ENCODE assay signal across 27 cellular contexts in genomic region chr2:127690696-127691095, GRCh38. TPM values are rescaled to one million over a fixed set of nuclear protein-coding genes. Genes with fewer than 3 reads are reported as not detected.
DNase-seq lines count a peak whose midpoint lies in the region; ATAC-seq, FAIRE-seq and TF ChIP-seq lines count a peak whose summit lies in the region.
"Had no signal": no experiment of that assay in that cellular context is flagged by ENCODE, and none has a peak within 500 bp of the region (broad histone marks: within the 10 kb centered on the region; RNA-seq: fewer than 3 reads in every experiment).

No MANE protein-coding gene starts in this region.

- no peak overlapping the region for H3K18ac ChIP-seq in mesendoderm (ENCODE audit: low read length)

- H3K4me1 ChIP-seq in HepG2 (ENCODE audit: insufficient read depth, low read length) (no peaks in the 10 kb centered on the region), right lobe of liver (no peaks in the 10 kb centered on the region), HEK293 (ENCODE audit: control insufficient read depth, insufficient read depth, low read length) (no peaks in the 10 kb centered on the region), K562 (replicated peaks in 1 of 2; ENCODE audit: control insufficient read depth in 2 of 2, insufficient read depth in 2 of 2, low read length in 2 of 2) (peaks cover 0 to 5% of the 10 kb centered on the region in 2 experiments; a peak in 2 of 5 replicates), mesendoderm (ENCODE audit: control insufficient read depth, low read depth, low read length) (no peaks in the 10 kb centered on the region)
- H3K4me1 ChIP-seq: BLaER1 treated with 17β-estradiol and CSF1 and Interleukin-3, amounts not matched to agents 10 nM and 100 nM; Caco-2 had no signal

- TF ChIP-seq RAD21 in HepG2 (CRISPR knock-in tag; IDR thresholded peaks at IDR 0.05), result no peak
- no peak for TF ChIP-seq RAD21 in K562 (CRISPR knock-in tag; conservative IDR thresholded peaks at IDR 0.05 in 1 of 2, IDR thresholded peaks at IDR 0.05 in 1 of 2)

- CTCF ChIA-PET in HepG2 (lab: Yijun Ruan, JAX; ENCODE audit: low intra/inter-chr PET ratio, low total read pairs), result no interaction called here
- CTCF ChIA-PET in HEK293 (lab: Yijun Ruan, JAX), result no interaction called here
- CTCF ChIA-PET in K562 (lab: Yijun Ruan, JAX; ENCODE audit: low intra/inter-chr PET ratio), result no interaction called here

- H3K9me1 ChIP-seq in K562 (ENCODE audit: control insufficient read depth, insufficient read depth, low read length), result no peaks in the 10 kb centered on the region

- ATAC-seq in HepG2 (no peak), right lobe of liver (no peak), K562 (no peak), GM21367 (IDR thresholded peaks at IDR 0.05; ENCODE audit: unreplicated experiment) (no peak), GM21515 (IDR thresholded peaks at IDR 0.05; ENCODE audit: unreplicated experiment) (no peak), GM18858 (IDR thresholded peaks at IDR 0.05; ENCODE audit: unreplicated experiment) (no peak)
- ATAC-seq: CD8-positive, alpha-beta T cell; GM12878 had no signal

- H2AFZ ChIP-seq in HepG2 (ENCODE audit: low read length) (no peak overlapping the region), K562 (ENCODE audit: low read depth, low read length) (no peak overlapping the region)

- H3K56ac ChIP-seq in mesendoderm (ENCODE audit: low read length), result no peak overlapping the region

- POLR2A ChIA-PET in HepG2 (lab: Yijun Ruan, JAX), result no interaction called here
- POLR2A ChIA-PET in HEK293 (lab: Yijun Ruan, JAX), result no interaction called here
- POLR2A ChIA-PET in K562 (lab: Yijun Ruan, JAX), result no interaction called here

- H3K9me3 ChIP-seq in HepG2 (ENCODE audit: low read length) (peaks cover 32% of the 10 kb centered on the region), right lobe of liver (no peaks in the 10 kb centered on the region), HEK293 (ENCODE audit: control insufficient read depth, insufficient read depth, low read depth, low read length) (no peaks in the 10 kb centered on the region), K562 (replicated peaks; ENCODE audit: control insufficient read depth, insufficient read depth, low read depth, low read length) (peaks cover 7% of the 10 kb centered on the region; the same call in 1 of the 2 replicates)

- H3K4me2 ChIP-seq in HepG2 (ENCODE audit: low read depth, low read length) (no peak overlapping the region), K562 (ENCODE audit: insufficient read depth, low read length) (no peak overlapping the region), mesendoderm (ENCODE audit: low read length) (no peak overlapping the region)
- H3K4me2 ChIP-seq: BLaER1 treated with 17β-estradiol and CSF1 and Interleukin-3, amounts not matched to agents 10 nM and 100 nM had no signal

- no peak overlapping the region for H2AK5ac ChIP-seq in mesendoderm (ENCODE audit: low read length)

- H3K23ac ChIP-seq in mesendoderm (ENCODE audit: low read length), result no peak overlapping the region

- intact Hi-C loops in HepG2 (cut with micrococcal nuclease; ENCODE audit: unreplicated experiment), result no loop called here
- intact Hi-C loops in right lobe of liver (cut with DNase I), result no loop called here
- intact Hi-C loops in K562 (cut with micrococcal nuclease), result no loop called here

- H2BK5ac ChIP-seq in mesendoderm (ENCODE audit: low read length), result no peak overlapping the region

- FAIRE-seq in HepG2 (lab: Jason Lieb, UNC) (no peak), K562 (lab: Jason Lieb, UNC) (no peak)
- FAIRE-seq: A204.1, D721Med, G401.6, GM12878, GM12892, GM18507, GM19239 had no signal

- no TSS peak for BruUV-seq in HepG2 (replicated peaks; lab: Mats Ljungman, UMichigan)
- BruUV-seq in K562 (replicated peaks; lab: Mats Ljungman, UMichigan), result no TSS peak

- no peak overlapping the region for H2BK15ac ChIP-seq in mesendoderm (replicated peaks; ENCODE audit: low read depth)

- TF ChIP-seq EP300 in HepG2 (IDR thresholded peaks at IDR 0.05; ENCODE audit: low read depth in 2 of 2, low read length in 2 of 2), result no peak
- no peak for TF ChIP-seq EP300 in HepG2 (CRISPR knock-in tag; IDR thresholded peaks at IDR 0.05; ENCODE audit: borderline replicate concordance)
- no peak for TF ChIP-seq EP300 in K562 (IDR thresholded peaks at IDR 0.05; ENCODE audit: low read length)

- H4K5ac ChIP-seq in mesendoderm (ENCODE audit: low read length), result no peak overlapping the region

- no peaks in the 10 kb centered on the region for H3K79me1 ChIP-seq in mesendoderm (ENCODE audit: low read length)

- H2BK120ac ChIP-seq in mesendoderm (ENCODE audit: low read depth, low read length), result no peak overlapping the region

- no peak for DNase-seq in HepG2 (ENCODE audit: low spot score)
- no peak for DNase-seq in right lobe of liver
- DNase-seq in K562 (ENCODE audit: extremely low read depth in 1 of 4, low spot score in 3 of 4), result no peak
- DNase-seq in mesendoderm, result peak; percentile 19
- DNase-seq: 8988T; AML-193; Caco-2; Calu3; CD4-positive, alpha-beta T cell; CD8-positive, alpha-beta T cell; DMS79 treated with DMSO at 0.1 percent for 48 hours; GF-D8 had no signal

- 8% methylated on average over 2 of the region's 2 CpGs for WGBS in HepG2 (ENCODE audit: low lambda C conversion rate)
- WGBS in right lobe of liver (ENCODE audit: insufficient coverage, low coverage, low lambda C conversion rate, missing lambda C conversion rate), result 100% methylated on average over 1 of the region's 2 CpGs
- WGBS in K562 (ENCODE audit: insufficient coverage, low coverage, missing lambda C conversion rate), result 0% methylated on average over 2 of the region's 2 CpGs
- WGBS in mesendoderm (ENCODE audit: extremely low coverage, insufficient coverage, low lambda C conversion rate), result no CpG with 5 or more reads among the region's 2 CpGs

- no peak overlapping the region for H4K8ac ChIP-seq in mesendoderm (ENCODE audit: low read depth, low read length)

- no peak overlapping the region for H3K9ac ChIP-seq in HepG2 (ENCODE audit: insufficient read depth, low read depth, low read length)
- H3K9ac ChIP-seq in K562 (ENCODE audit: insufficient read depth in 1 of 2, low read depth in 2 of 2, low read length in 2 of 2), result no peak overlapping the region
- no peak overlapping the region for H3K9ac ChIP-seq in mesendoderm (ENCODE audit: low read length)
- H3K9ac ChIP-seq: BLaER1 treated with 17β-estradiol and CSF1 and Interleukin-3, amounts not matched to agents 10 nM and 100 nM had no signal

- in situ Hi-C loops in HepG2 (cut with HindIII; ENCODE audit: extremely low pct_ligation_motif_present, low pct_unique_long_range_greater_than_20kb), result no loop called here
- in situ Hi-C loops in K562 (cut with MboI), result no loop called here

- no peaks in the 10 kb centered on the region for H3K36me3 ChIP-seq in HepG2 (replicated peaks in 1 of 2; ENCODE audit: control insufficient read depth in 1 of 2, insufficient read depth in 2 of 2, low read length in 2 of 2)
- no peaks in the 10 kb centered on the region for H3K36me3 ChIP-seq in right lobe of liver
- no peaks in the 10 kb centered on the region for H3K36me3 ChIP-seq in HEK293 (ENCODE audit: control insufficient read depth in 2 of 2, insufficient read depth in 1 of 2, low read length in 2 of 2)
- H3K36me3 ChIP-seq in K562 (ENCODE audit: control insufficient read depth, insufficient read depth, low read length), result no peaks in the 10 kb centered on the region
- H3K36me3 ChIP-seq in mesendoderm (ENCODE audit: control insufficient read depth, insufficient read depth, low read length), result no peaks in the 10 kb centered on the region

- no peak overlapping the region for H3K4ac ChIP-seq in mesendoderm (ENCODE audit: low read depth, low read length)

- H4K20me1 ChIP-seq in HepG2 (ENCODE audit: insufficient read depth, low read length) (no peaks in the 10 kb centered on the region), K562 (replicated peaks; ENCODE audit: control insufficient read depth, insufficient read depth, low read length) (no peaks in the 10 kb centered on the region)
- H4K20me1 ChIP-seq: BLaER1 treated with 17β-estradiol and CSF1 and Interleukin-3, amounts not matched to agents 10 nM and 100 nM had no signal

- no peak for TF ChIP-seq POLR2A in HepG2 (IDR thresholded peaks at IDR 0.05; ENCODE audit: insufficient read depth in 1 of 2, low read depth in 2 of 2, low read length in 2 of 2)
- TF ChIP-seq POLR2A in right lobe of liver (IDR thresholded peaks at IDR 0.05), result no peak
- TF ChIP-seq POLR2A in K562 (conservative IDR thresholded peaks at IDR 0.05), result no peak

- peaks cover 0 to 5% of the 10 kb centered on the region in 2 experiments; a peak in 1 of 5 replicates for H3K27me3 ChIP-seq in HepG2 (ENCODE audit: control insufficient read depth in 1 of 2, insufficient read depth in 2 of 2, low read length in 2 of 2)
- no peaks in the 10 kb centered on the region for H3K27me3 ChIP-seq in right lobe of liver
- peaks cover 0 to 2% of the 10 kb centered on the region in 2 experiments; a peak in 2 of 5 replicates for H3K27me3 ChIP-seq in K562 (ENCODE audit: control insufficient read depth in 2 of 2, insufficient read depth in 2 of 2, low read length in 2 of 2)
- no peaks in the 10 kb centered on the region for H3K27me3 ChIP-seq in mesendoderm (ENCODE audit: insufficient read depth, low read length, poor library complexity)
- H3K27me3 ChIP-seq: BLaER1 treated with 17β-estradiol and CSF1 and Interleukin-3, amounts not matched to agents 10 nM and 100 nM had no signal

- no peaks in the 10 kb centered on the region for H3K79me2 ChIP-seq in HepG2 (ENCODE audit: insufficient read depth, low read length)
- H3K79me2 ChIP-seq in K562 (ENCODE audit: control insufficient read depth, insufficient read depth, low read length), result no peaks in the 10 kb centered on the region
- H3K79me2 ChIP-seq in mesendoderm (ENCODE audit: control insufficient read depth, insufficient read depth, low read length), result no peaks in the 10 kb centered on the region

- TF ChIP-seq CTCF in HepG2 (CRISPR knock-in tag; IDR thresholded peaks at IDR 0.05), result no peak
- TF ChIP-seq CTCF in right lobe of liver (IDR thresholded peaks at IDR 0.05), result no peak
- TF ChIP-seq CTCF in HEK293 (tag by site-specific recombination; IDR thresholded peaks at IDR 0.05), result no peak
- TF ChIP-seq CTCF in K562 (IDR thresholded peaks at IDR 0.05 in 2 of 3, conservative IDR thresholded peaks at IDR 0.05 in 1 of 3; ENCODE audit: insufficient read depth in 2 of 3, low read depth in 1 of 3, low read length in 3 of 3), result no peak

- H3K27ac ChIP-seq in HepG2 (ENCODE audit: extremely low read length, insufficient read depth, low read length) (no peak overlapping the region), right lobe of liver (no peak overlapping the region), HEK293 (ENCODE audit: extremely low read depth, low read depth, low read length) (no peak overlapping the region), K562 (ENCODE audit: extremely low read depth, low read depth, low read length) (no peak overlapping the region), mesendoderm (ENCODE audit: low read depth, low read length) (no peak overlapping the region)
- H3K27ac ChIP-seq: BLaER1 treated with 17β-estradiol and CSF1 and Interleukin-3, amounts not matched to agents 10 nM and 100 nM; C4-2B had no signal

- H3K4me3 ChIP-seq in HepG2 (replicated peaks in 1 of 3; ENCODE audit: insufficient read depth in 1 of 3, low read depth in 2 of 3, low read length in 3 of 3) (no peak overlapping the region), right lobe of liver (no peak overlapping the region), HEK293 (ENCODE audit: low read depth, low read length) (no peak overlapping the region), K562 (no peak overlapping the region), mesendoderm (ENCODE audit: low read length) (no peak overlapping the region)
- H3K4me3 ChIP-seq: GM12878 had no signal

RNA-seq across cellular contexts. Expression of gene SFT2D3, which starts 10.6 kb away (rescaled TPM):
- total RNA-seq in HepG2 (2016; rRNA removed; fragmentation: Illumina TruSeq; extraction: Trizol) (4.6 and 9.4 TPM in 2 replicates), right lobe of liver (1 to 10 TPM; 1.6 to 4.7 (median 3.4) TPM), K562 (2014; rRNA removed) (8.9 and 12.1 TPM in 2 replicates), K562 (2014; rRNA removed; fragmentation: Illumina TruSeq; extraction: Trizol) (7.7 and 9.1 TPM in 2 replicates), K562 (2015; rRNA removed; fragmentation: Illumina TruSeq; extraction: Trizol) (6.3 and 7.5 TPM in 2 replicates), K562 (2021) (8.8 and 9.9 TPM in 2 replicates)
- 1.4 and 1.5 TPM in 2 replicates for total RNA-seq in HepG2 (2016; cell fraction: cytosol; rRNA removed; fragmentation: Illumina TruSeq; extraction: Trizol; ENCODE audit: low read depth)
- total RNA-seq in HepG2 (2016; cell fraction: insoluble cytoplasmic fraction; rRNA removed; fragmentation: Illumina TruSeq; extraction: Trizol), result 5.2 and 9.2 TPM in 2 replicates
- total RNA-seq in HepG2 (2016; cell fraction: membrane; rRNA removed; fragmentation: Illumina TruSeq; extraction: Trizol), result 4.6 and 5.1 TPM in 2 replicates
- 10.3 and 11.4 TPM in 2 replicates for total RNA-seq in HepG2 (2016; cell fraction: nucleus; rRNA removed; fragmentation: Illumina TruSeq; extraction: Trizol)
- polyA plus RNA-seq in HepG2 (2011; rRNA removed) (8.3 and 8.7 TPM in 2 replicates), K562 (2011; rRNA removed) (9.1 and 9.2 TPM in 2 replicates), K562 (2014; fragmentation: Illumina TruSeq; extraction: Trizol) (7.7 and 8.9 TPM in 2 replicates), K562 (2014; fragmentation: Nextera tagmentation; extraction: Ambion mirVana) (not detected), K562 (2014; rRNA removed) (9.6 and 11.6 TPM in 2 replicates)
- 6.8 and 9.4 TPM in 2 replicates for polyA plus RNA-seq in HepG2 (2011; cell fraction: cytosol; rRNA removed)
- polyA plus RNA-seq in HepG2 (2011; cell fraction: nucleus; rRNA removed), result 3.7 and 4.4 TPM in 2 replicates
- not detected in 2 replicates for polyA plus RNA-seq in HepG2 (2012)
- polyA plus RNA-seq in HepG2 (2016; cell fraction: cytosol; fragmentation: Illumina TruSeq; extraction: Trizol; ENCODE audit: low read depth), result 1.3 and 1.4 TPM in 2 replicates
- 5.4 and 7.0 TPM in 2 replicates for polyA plus RNA-seq in HepG2 (2016; cell fraction: insoluble cytoplasmic fraction; fragmentation: Illumina TruSeq; extraction: Trizol; ENCODE audit: low read depth)
- 3.0 and 4.0 TPM in 2 replicates for polyA plus RNA-seq in HepG2 (2016; cell fraction: membrane; fragmentation: Illumina TruSeq; extraction: Trizol; ENCODE audit: low read depth)
- 13.6 and 14.0 TPM in 2 replicates for polyA plus RNA-seq in HepG2 (2016; cell fraction: nucleus; fragmentation: Illumina TruSeq; extraction: Trizol; ENCODE audit: insufficient read depth, low read depth)
- 2.4 and 7.5 TPM in 2 replicates for polyA minus RNA-seq in HepG2 (2011; rRNA and poly(A)+ RNA removed; ENCODE audit: low replicate concordance)
- 6.5 and 7.2 TPM in 2 replicates for polyA minus RNA-seq in HepG2 (2011; cell fraction: cytosol; rRNA and poly(A)+ RNA removed)
- polyA minus RNA-seq in HepG2 (2011; cell fraction: nucleus; rRNA and poly(A)+ RNA removed), result 16.4 and 17.5 TPM in 2 replicates
- 11.0 and 11.3 TPM in 2 replicates for total RNA-seq in K562 (2011; cell fraction: chromatin; rRNA removed; ENCODE audit: low replicate concordance)
- total RNA-seq in K562 (2011; cell fraction: nucleolus; rRNA removed), result 15.0 and 17.7 TPM in 2 replicates
- 14.9 and 19.2 TPM in 2 replicates for total RNA-seq in K562 (2011; cell fraction: nucleoplasm; rRNA removed)
- polyA plus RNA-seq in K562 (2011; cell fraction: cytosol; rRNA removed), result 9.0 and 10.1 TPM in 2 replicates
- polyA plus RNA-seq in K562 (2011; cell fraction: nucleus; rRNA removed), result 4.7 and 5.3 TPM in 2 replicates
- 0.12 TPM in 1 of 2 replicates, not detected in the other for polyA plus RNA-seq in K562 (2012)
- polyA minus RNA-seq in K562 (2011; rRNA and poly(A)+ RNA removed), result 7.0 and 7.3 TPM in 2 replicates
- 3.8 and 4.8 TPM in 2 replicates for polyA minus RNA-seq in K562 (2011; cell fraction: cytosol; rRNA and poly(A)+ RNA removed)
- polyA minus RNA-seq in K562 (2011; cell fraction: nucleus; rRNA and poly(A)+ RNA removed), result 7.0 and 9.7 TPM in 2 replicates
- polyA plus RNA-seq in mesendoderm (2013, experiment 1 of 2), result 7.2 TPM
- polyA plus RNA-seq in mesendoderm (2013, experiment 2 of 2), result 7.2 TPM

RNA-seq across cellular contexts. Expression of gene LIMS2, which starts 15.4 kb away (rescaled TPM):
- total RNA-seq in HepG2 (2016; rRNA removed; fragmentation: Illumina TruSeq; extraction: Trizol) (0.90 and 1.0 TPM in 2 replicates), right lobe of liver (10 to 100 TPM in 5 of 6 experiments, 1 to 10 TPM in 1; 6.6 to 37.7 (median 19.5) TPM), K562 (2014; rRNA removed) (not detected in 2 replicates), K562 (2014; rRNA removed; fragmentation: Illumina TruSeq; extraction: Trizol) (not detected in 2 replicates), K562 (2015; rRNA removed; fragmentation: Illumina TruSeq; extraction: Trizol) (not detected in 2 replicates), K562 (2021) (0.11 and 0.22 TPM in 2 replicates)
- total RNA-seq in HepG2 (2016; cell fraction: cytosol; rRNA removed; fragmentation: Illumina TruSeq; extraction: Trizol; ENCODE audit: low read depth), result 1.9 and 3.6 TPM in 2 replicates
- 0.85 and 1.2 TPM in 2 replicates for total RNA-seq in HepG2 (2016; cell fraction: insoluble cytoplasmic fraction; rRNA removed; fragmentation: Illumina TruSeq; extraction: Trizol)
- 2.6 and 3.9 TPM in 2 replicates for total RNA-seq in HepG2 (2016; cell fraction: membrane; rRNA removed; fragmentation: Illumina TruSeq; extraction: Trizol)
- total RNA-seq in HepG2 (2016; cell fraction: nucleus; rRNA removed; fragmentation: Illumina TruSeq; extraction: Trizol), result 0.56 and 0.81 TPM in 2 replicates
- polyA plus RNA-seq in HepG2 (2011; rRNA removed) (1.9 and 2.0 TPM in 2 replicates), K562 (2011; rRNA removed) (0.04 TPM in 1 of 2 replicates, not detected in the other), K562 (2014; fragmentation: Illumina TruSeq; extraction: Trizol) (not detected in 2 replicates), K562 (2014; fragmentation: Nextera tagmentation; extraction: Ambion mirVana) (not detected), K562 (2014; rRNA removed) (not detected in 2 replicates)
- 2.1 and 3.1 TPM in 2 replicates for polyA plus RNA-seq in HepG2 (2011; cell fraction: cytosol; rRNA removed)
- 2.0 and 2.2 TPM in 2 replicates for polyA plus RNA-seq in HepG2 (2011; cell fraction: nucleus; rRNA removed)
- polyA plus RNA-seq in HepG2 (2012), result 2.1 and 3.9 TPM in 2 replicates
- polyA plus RNA-seq in HepG2 (2016; cell fraction: cytosol; fragmentation: Illumina TruSeq; extraction: Trizol; ENCODE audit: low read depth), result 8.9 and 10.7 TPM in 2 replicates
- polyA plus RNA-seq in HepG2 (2016; cell fraction: insoluble cytoplasmic fraction; fragmentation: Illumina TruSeq; extraction: Trizol; ENCODE audit: low read depth), result 2.4 and 3.4 TPM in 2 replicates
- polyA plus RNA-seq in HepG2 (2016; cell fraction: membrane; fragmentation: Illumina TruSeq; extraction: Trizol; ENCODE audit: low read depth), result 8.6 and 9.2 TPM in 2 replicates
- 1.5 TPM in 2 replicates for polyA plus RNA-seq in HepG2 (2016; cell fraction: nucleus; fragmentation: Illumina TruSeq; extraction: Trizol; ENCODE audit: insufficient read depth, low read depth)
- 0.07 and 4.5 TPM in 2 replicates for polyA minus RNA-seq in HepG2 (2011; rRNA and poly(A)+ RNA removed; ENCODE audit: low replicate concordance)
- polyA minus RNA-seq in HepG2 (2011; cell fraction: cytosol; rRNA and poly(A)+ RNA removed), result 1.2 and 1.9 TPM in 2 replicates
- polyA minus RNA-seq in HepG2 (2011; cell fraction: nucleus; rRNA and poly(A)+ RNA removed), result 1.2 and 1.6 TPM in 2 replicates
- total RNA-seq in K562 (2011; cell fraction: chromatin; rRNA removed; ENCODE audit: low replicate concordance), result not detected in 2 replicates
- total RNA-seq in K562 (2011; cell fraction: nucleolus; rRNA removed), result not detected in 2 replicates
- total RNA-seq in K562 (2011; cell fraction: nucleoplasm; rRNA removed), result not detected in 2 replicates
- polyA plus RNA-seq in K562 (2011; cell fraction: cytosol; rRNA removed), result not detected in 2 replicates
- polyA plus RNA-seq in K562 (2011; cell fraction: nucleus; rRNA removed), result not detected in 2 replicates
- 0.08 TPM in 2 replicates for polyA plus RNA-seq in K562 (2012)
- polyA minus RNA-seq in K562 (2011; rRNA and poly(A)+ RNA removed), result not detected in 2 replicates
- polyA minus RNA-seq in K562 (2011; cell fraction: cytosol; rRNA and poly(A)+ RNA removed), result not detected in 2 replicates
- polyA minus RNA-seq in K562 (2011; cell fraction: nucleus; rRNA and poly(A)+ RNA removed), result not detected in 2 replicates
- polyA plus RNA-seq in mesendoderm (2013, experiment 1 of 2), result 5.0 TPM
- 5.2 TPM for polyA plus RNA-seq in mesendoderm (2013, experiment 2 of 2)

RNA-seq across cellular contexts. Expression of gene GPR17, which starts 44.7 kb away (rescaled TPM):
- total RNA-seq in HepG2 (2016; rRNA removed; fragmentation: Illumina TruSeq; extraction: Trizol) (not detected in 2 replicates), right lobe of liver (not detected), K562 (2014; rRNA removed) (not detected in 2 replicates), K562 (2014; rRNA removed; fragmentation: Illumina TruSeq; extraction: Trizol) (not detected in 2 replicates), K562 (2015; rRNA removed; fragmentation: Illumina TruSeq; extraction: Trizol) (not detected in 2 replicates), K562 (2021) (not detected in 2 replicates)
- not detected in 2 replicates for total RNA-seq in HepG2 (2016; cell fraction: cytosol; rRNA removed; fragmentation: Illumina TruSeq; extraction: Trizol; ENCODE audit: low read depth)
- not detected in 2 replicates for total RNA-seq in HepG2 (2016; cell fraction: insoluble cytoplasmic fraction; rRNA removed; fragmentation: Illumina TruSeq; extraction: Trizol)
- not detected in 2 replicates for total RNA-seq in HepG2 (2016; cell fraction: membrane; rRNA removed; fragmentation: Illumina TruSeq; extraction: Trizol)
- total RNA-seq in HepG2 (2016; cell fraction: nucleus; rRNA removed; fragmentation: Illumina TruSeq; extraction: Trizol), result not detected in 2 replicates
- polyA plus RNA-seq in HepG2 (2011; rRNA removed) (not detected in 2 replicates), K562 (2011; rRNA removed) (not detected in 2 replicates), K562 (2014; fragmentation: Illumina TruSeq; extraction: Trizol) (not detected in 2 replicates), K562 (2014; fragmentation: Nextera tagmentation; extraction: Ambion mirVana) (not detected), K562 (2014; rRNA removed) (not detected in 2 replicates)
- not detected in 2 replicates for polyA plus RNA-seq in HepG2 (2011; cell fraction: cytosol; rRNA removed)
- not detected in 2 replicates for polyA plus RNA-seq in HepG2 (2011; cell fraction: nucleus; rRNA removed)
- not detected in 2 replicates for polyA plus RNA-seq in HepG2 (2012)
- not detected in 2 replicates for polyA plus RNA-seq in HepG2 (2016; cell fraction: cytosol; fragmentation: Illumina TruSeq; extraction: Trizol; ENCODE audit: low read depth)
- not detected in 2 replicates for polyA plus RNA-seq in HepG2 (2016; cell fraction: insoluble cytoplasmic fraction; fragmentation: Illumina TruSeq; extraction: Trizol; ENCODE audit: low read depth)
- not detected in 2 replicates for polyA plus RNA-seq in HepG2 (2016; cell fraction: membrane; fragmentation: Illumina TruSeq; extraction: Trizol; ENCODE audit: low read depth)
- not detected in 2 replicates for polyA plus RNA-seq in HepG2 (2016; cell fraction: nucleus; fragmentation: Illumina TruSeq; extraction: Trizol; ENCODE audit: insufficient read depth, low read depth)
- polyA minus RNA-seq in HepG2 (2011; rRNA and poly(A)+ RNA removed; ENCODE audit: low replicate concordance), result 0.08 TPM in 1 of 2 replicates, not detected in the other
- not detected in 2 replicates for polyA minus RNA-seq in HepG2 (2011; cell fraction: cytosol; rRNA and poly(A)+ RNA removed)
- not detected in 2 replicates for polyA minus RNA-seq in HepG2 (2011; cell fraction: nucleus; rRNA and poly(A)+ RNA removed)
- not detected in 2 replicates for total RNA-seq in K562 (2011; cell fraction: chromatin; rRNA removed; ENCODE audit: low replicate concordance)
- not detected in 2 replicates for total RNA-seq in K562 (2011; cell fraction: nucleolus; rRNA removed)
- total RNA-seq in K562 (2011; cell fraction: nucleoplasm; rRNA removed), result not detected in 2 replicates
- not detected in 2 replicates for polyA plus RNA-seq in K562 (2011; cell fraction: cytosol; rRNA removed)
- not detected in 2 replicates for polyA plus RNA-seq in K562 (2011; cell fraction: nucleus; rRNA removed)
- not detected in 2 replicates for polyA plus RNA-seq in K562 (2012)
- not detected in 2 replicates for polyA minus RNA-seq in K562 (2011; rRNA and poly(A)+ RNA removed)
- not detected in 2 replicates for polyA minus RNA-seq in K562 (2011; cell fraction: cytosol; rRNA and poly(A)+ RNA removed)
- polyA minus RNA-seq in K562 (2011; cell fraction: nucleus; rRNA and poly(A)+ RNA removed), result not detected in 2 replicates
- polyA plus RNA-seq in mesendoderm (2013, experiment 1 of 2), result 0.03 TPM
- 0.04 TPM for polyA plus RNA-seq in mesendoderm (2013, experiment 2 of 2)
- total RNA-seq: B cell; Caco-2; Calu3; CD4-positive, alpha-beta T cell; CD8-positive, alpha-beta T cell; GM12878 had no signal
- polyA plus RNA-seq: BJ, GM12878 had no signal

Comparison
In these comparisons a context has a peak if more than half of its experiments do, and no peak if none do; other contexts are left out.
1. Of the 241 proteins assayed by ChIP-seq in both HepG2 and K562: peak only in HepG2: FOXO4; only in K562: CEBPZ; in both: ZFP36; in neither: 238.